9 cellular contexts compared by ENCODE assay signal in the genomic region with DNA sequence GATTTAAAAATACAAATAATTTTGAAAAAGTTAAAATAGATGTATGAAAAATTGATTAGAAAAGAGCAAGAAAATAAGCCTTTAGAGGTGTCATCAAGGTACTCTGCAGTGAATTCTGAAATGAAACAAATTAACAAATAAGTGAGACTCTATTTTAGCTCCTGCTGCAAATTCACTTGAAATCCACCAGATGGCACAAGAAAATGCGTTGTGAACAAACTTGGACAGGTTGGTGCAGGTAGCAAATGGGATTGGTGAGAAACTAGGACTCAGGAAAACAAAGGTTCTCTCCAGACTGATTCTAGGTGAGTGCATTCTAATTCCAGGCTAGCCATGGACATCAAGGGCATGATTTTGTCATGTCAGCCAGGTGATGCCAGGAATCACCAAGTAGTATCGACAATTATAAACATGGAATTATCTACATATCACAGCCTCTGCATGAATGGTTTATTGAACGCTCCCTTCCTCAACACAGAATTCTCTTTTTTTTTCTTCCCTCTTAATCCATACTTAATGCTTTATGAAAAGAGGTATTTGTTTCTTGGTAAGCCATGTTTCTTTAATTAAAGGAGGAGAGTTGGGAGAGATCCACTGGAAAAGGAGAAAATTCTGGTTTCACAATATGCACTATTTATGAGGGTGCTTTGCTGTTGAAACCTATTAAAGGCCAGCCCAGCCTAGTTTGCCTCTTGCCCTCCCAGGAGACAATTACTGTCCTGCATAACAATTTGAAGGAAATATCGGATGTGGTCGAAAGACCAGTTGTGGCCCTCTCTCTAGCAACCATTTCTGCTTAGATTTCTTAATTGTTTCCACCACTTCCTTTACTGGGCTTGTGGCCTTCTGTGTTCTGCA.
DNase-seq lines count a peak whose midpoint lies in the region; ATAC-seq, FAIRE-seq and TF ChIP-seq lines count a peak whose summit lies in the region.
"Had no signal": no experiment of that assay in that cellular context is flagged by ENCODE, and none has a peak within 500 bp of the region (broad histone marks: within the 10 kb centered on the region; RNA-seq: fewer than 3 reads in every experiment).

No MANE protein-coding gene starts in this region.

- H3K27ac ChIP-seq in astrocyte (ENCODE audit: low read depth, low read length): no peak overlapping the region
- no peak overlapping the region for H3K27ac ChIP-seq in keratinocyte (ENCODE audit: control insufficient read depth, insufficient read depth, low read length)

- H3K9me3 Mint-ChIP-seq in astrocyte (ENCODE audit: unreplicated experiment): no peaks in the 10 kb centered on the region
- H3K9me3 Mint-ChIP-seq in activated T-helper 1 cell treated with anti-CD3 and anti-CD28 coated beads, Interleukin-12 subunit alpha, Interleukin-12 subunit beta, Interleukin-2, Interleukin-4 antibody, amounts not matched to agents 30 ng/mL and 10 ng/mL and 1 ng/mL, durations not matched to agents 14 hours and 24 hours and 36 hours: no peaks in the 10 kb centered on the region

- H3K36me3 Mint-ChIP-seq in astrocyte (ENCODE audit: low read depth, unreplicated experiment): peaks cover 3% of the 10 kb centered on the region
- no peaks in the 10 kb centered on the region for H3K36me3 Mint-ChIP-seq in activated T-helper 1 cell treated with anti-CD3 and anti-CD28 coated beads, Interleukin-12 subunit alpha, Interleukin-12 subunit beta, Interleukin-2, Interleukin-4 antibody, amounts not matched to agents 30 ng/mL and 10 ng/mL and 1 ng/mL, durations not matched to agents 14 hours and 24 hours and 36 hours (ENCODE audit: low read depth)

- H3K4me3 ChIP-seq in astrocyte (ENCODE audit: insufficient read depth, low read depth, low read length) (no peak overlapping the region), keratinocyte (ENCODE audit: control insufficient read depth in 2 of 3, extremely low read depth in 1 of 3, insufficient read depth in 2 of 3, low read depth in 1 of 3, low read length in 3 of 3) (no peak overlapping the region)

- peaks cover 3% of the 10 kb centered on the region for H3K4me1 Mint-ChIP-seq in astrocyte (ENCODE audit: low read depth, unreplicated experiment)
- H3K4me1 Mint-ChIP-seq in activated T-helper 1 cell treated with anti-CD3 and anti-CD28 coated beads, Interleukin-12 subunit alpha, Interleukin-12 subunit beta, Interleukin-2, Interleukin-4 antibody, amounts not matched to agents 30 ng/mL and 10 ng/mL and 1 ng/mL, durations not matched to agents 14 hours and 24 hours and 36 hours (ENCODE audit: low read depth): no peaks in the 10 kb centered on the region

- dilution Hi-C loops in keratinocyte (cut with MboI; ENCODE audit: extremely low pct_ligation_motif_present, low sequenced_read_pairs): no loop called here

- H3K36me3 ChIP-seq in astrocyte (ENCODE audit: insufficient read depth, low read length) (no peaks in the 10 kb centered on the region), keratinocyte (ENCODE audit: control insufficient read depth in 2 of 2, extremely low read depth in 1 of 2, insufficient read depth in 2 of 2, low read length in 2 of 2) (no peaks in the 10 kb centered on the region)

- H3K4me1 ChIP-seq in astrocyte (ENCODE audit: insufficient read depth, low read length) (no peaks in the 10 kb centered on the region), keratinocyte (ENCODE audit: control insufficient read depth, extremely low read depth, insufficient read depth, low read length) (peaks cover 5% of the 10 kb centered on the region)

- FAIRE-seq in astrocyte (lab: Jason Lieb, UNC) (peak; percentile 13), keratinocyte (lab: Jason Lieb, UNC) (peak; percentile 75)
- FAIRE-seq: TTC549 had no signal

- H3K27me3 ChIP-seq in astrocyte (ENCODE audit: insufficient read depth, low read length) (peaks cover 2% of the 10 kb centered on the region), keratinocyte (ENCODE audit: control insufficient read depth, extremely low read depth, insufficient read depth, low read length) (no peaks in the 10 kb centered on the region)

- H3K9ac ChIP-seq in astrocyte (ENCODE audit: low read length): no peak overlapping the region
- H3K9ac ChIP-seq in keratinocyte (ENCODE audit: control insufficient read depth, extremely low read depth, insufficient read depth, low read length): no peak overlapping the region

- H3K9me3 ChIP-seq in astrocyte (ENCODE audit: insufficient read depth, low read depth, low read length) (no peaks in the 10 kb centered on the region), keratinocyte (ENCODE audit: control insufficient read depth, low read depth, low read length) (no peaks in the 10 kb centered on the region)

- H3K27me3 Mint-ChIP-seq in astrocyte (ENCODE audit: low read depth, unreplicated experiment): no peaks in the 10 kb centered on the region
- peaks cover 18% of the 10 kb centered on the region for H3K27me3 Mint-ChIP-seq in activated T-helper 1 cell treated with anti-CD3 and anti-CD28 coated beads, Interleukin-12 subunit alpha, Interleukin-12 subunit beta, Interleukin-2, Interleukin-4 antibody, amounts not matched to agents 30 ng/mL and 10 ng/mL and 1 ng/mL, durations not matched to agents 14 hours and 24 hours and 36 hours (ENCODE audit: insufficient read depth)

- intact Hi-C loops in activated T-helper 1 cell treated with anti-CD3 and anti-CD28 coated beads, Interleukin-12 subunit alpha, Interleukin-12 subunit beta, Interleukin-2, Interleukin-4 antibody, amounts not matched to agents 30 ng/mL and 10 ng/mL and 1 ng/mL, durations not matched to agents 14 hours and 24 hours and 36 hours (cut with micrococcal nuclease): loop anchor here (1.0 to 5.0 kb wide), 4 partner anchors 63 to 666 kb away; no protein-coding TSS in a partner anchor

- H3K4me2 ChIP-seq in astrocyte (ENCODE audit: low read length) (no peak overlapping the region), keratinocyte (ENCODE audit: control insufficient read depth, extremely low read depth, insufficient read depth, low read depth, low read length) (no peak overlapping the region)

- ATAC-seq in GM19452 (IDR thresholded peaks at IDR 0.05; ENCODE audit: unreplicated experiment): no peak

- no peak overlapping the region for H3K4me3 Mint-ChIP-seq in astrocyte (ENCODE audit: unreplicated experiment)
- no peak overlapping the region for H3K4me3 Mint-ChIP-seq in activated T-helper 1 cell treated with anti-CD3 and anti-CD28 coated beads, Interleukin-12 subunit alpha, Interleukin-12 subunit beta, Interleukin-2, Interleukin-4 antibody, amounts not matched to agents 30 ng/mL and 10 ng/mL and 1 ng/mL, durations not matched to agents 14 hours and 24 hours and 36 hours

- H3K27ac Mint-ChIP-seq in astrocyte (ENCODE audit: unreplicated experiment): no peak overlapping the region
- H3K27ac Mint-ChIP-seq in activated T-helper 1 cell treated with anti-CD3 and anti-CD28 coated beads, Interleukin-12 subunit alpha, Interleukin-12 subunit beta, Interleukin-2, Interleukin-4 antibody, amounts not matched to agents 30 ng/mL and 10 ng/mL and 1 ng/mL, durations not matched to agents 14 hours and 24 hours and 36 hours: no peak overlapping the region

- no peaks in the 10 kb centered on the region for H4K20me1 ChIP-seq in astrocyte (ENCODE audit: insufficient read depth, low read length)
- no peaks in the 10 kb centered on the region for H4K20me1 ChIP-seq in keratinocyte (ENCODE audit: control insufficient read depth, extremely low read depth, insufficient read depth, low read length)

- DNase-seq in Kasumi-1 (lab: John Stamatoyannopoulos, UW): peak; percentile 98
- DNase-seq in astrocyte (ENCODE audit: low read depth): peak; percentile 41
- no peak for DNase-seq in keratinocyte (ENCODE audit: low read depth, low spot score)
- no peak for DNase-seq in activated T-helper 1 cell treated with anti-CD3 and anti-CD28 coated beads, Interleukin-12 subunit alpha, Interleukin-12 subunit beta, Interleukin-2, Interleukin-4 antibody, amounts not matched to agents 30 ng/mL and 10 ng/mL and 1 ng/mL, durations not matched to agents 14 hours and 24 hours and 36 hours (ENCODE audit: low spot score)
- DNase-seq in NCI-H226: no peak
- no peak for DNase-seq in islet precursor cell

- H2AFZ ChIP-seq in astrocyte (ENCODE audit: low read depth, low read length) (no peak overlapping the region), keratinocyte (ENCODE audit: control insufficient read depth, low read length) (no peak overlapping the region)

- peak; percentile 71 for TF ChIP-seq CTCF in GM12872 (IDR thresholded peaks at IDR 0.05; ENCODE audit: insufficient read depth, low read depth, low read length)
- peak; percentile 41 for TF ChIP-seq CTCF in astrocyte (IDR thresholded peaks at IDR 0.05; ENCODE audit: insufficient read depth, low read depth, low read length)
- peak; percentile 62 to 77 (median 63) for TF ChIP-seq CTCF in keratinocyte (optimal IDR thresholded peaks at IDR 0.05 in 1 of 3, IDR thresholded peaks at IDR 0.05 in 1 of 3, conservative IDR thresholded peaks at IDR 0.05 in 1 of 3; ENCODE audit: extremely low read depth in 1 of 3, insufficient read depth in 2 of 3, low read length in 3 of 3)

- H3K9me1 ChIP-seq in keratinocyte (ENCODE audit: control insufficient read depth, extremely low read depth, insufficient read depth, low read length): no peaks in the 10 kb centered on the region

- H3K79me2 ChIP-seq in astrocyte (ENCODE audit: insufficient read depth, low read length): no peaks in the 10 kb centered on the region
- no peaks in the 10 kb centered on the region for H3K79me2 ChIP-seq in keratinocyte (ENCODE audit: control insufficient read depth, insufficient read depth, low read length)

Comparison
In these comparisons a context has a peak if more than half of its experiments do, and no peak if none do; other contexts are left out.
1. DNase-seq: peak in Kasumi-1 (2 of 2) and astrocyte (single experiment); none in keratinocyte (single experiment), activated T-helper 1 cell treated with anti-CD3 and anti-CD28 coated beads, Interleukin-12 subunit alpha, Interleukin-12 subunit beta, Interleukin-2, Interleukin-4 antibody, amounts not matched to agents 30 ng/mL and 10 ng/mL and 1 ng/mL, durations not matched to agents 14 hours and 24 hours and 36 hours (single experiment), NCI-H226 (single experiment) and islet precursor cell (single experiment).
2. Peak in every context shown above with its lines, with median percentiles within 50 percentile points of each other: CTCF ChIP-seq.